Comparison of ENCODE assay signal across 17 cellular contexts in the genomic region with DNA sequence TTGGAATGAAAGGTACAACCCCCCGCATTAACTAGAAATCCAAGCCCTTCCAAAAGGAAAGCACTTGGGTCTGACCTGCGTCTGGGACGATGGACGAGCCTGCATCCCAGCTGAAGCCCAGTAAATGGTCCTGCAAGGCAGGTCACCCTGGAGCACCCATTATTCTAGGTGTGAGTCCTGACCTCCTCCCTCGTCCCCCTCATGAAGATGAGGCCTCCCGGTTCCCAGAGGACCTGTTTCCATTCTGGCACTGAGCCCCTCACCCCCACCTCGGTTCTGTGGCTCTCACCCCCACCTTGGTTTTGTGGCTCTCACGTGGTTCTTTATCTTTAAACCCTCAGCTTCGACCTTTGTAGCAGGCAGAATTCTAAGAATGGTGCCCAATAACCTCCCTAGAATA. TPM values are rescaled to one million over a fixed set of nuclear protein-coding genes. Genes with fewer than 3 reads are reported as not detected.
A peak's percentile ranks its signal among the peaks of the same experiment; 100 is the strongest.
DNase-seq lines count a peak whose midpoint lies in the region; ATAC-seq and TF ChIP-seq lines count a peak whose summit lies in the region.
"Had no signal": no experiment of that assay in that cellular context is flagged by ENCODE, and none has a peak within 500 bp of the region (broad histone marks: within the 10 kb centered on the region; RNA-seq: fewer than 3 reads in every experiment).

No MANE protein-coding gene starts in this region.

- H3K4me3 ChIP-seq in suprapubic skin = no peak overlapping the region
- H3K4me3 ChIP-seq: A549, GM23338 had no signal

- WGBS in suprapubic skin = 82% methylated on average over 9 of the region's 9 CpGs

- no peak for TF ChIP-seq POLR2A in suprapubic skin (IDR thresholded peaks at IDR 0.05)

- no peak for TF ChIP-seq EP300 in suprapubic skin (IDR thresholded peaks at IDR 0.05)

- peak; percentile 45 for DNase-seq in activated effector memory CD4-positive, alpha-beta T cell treated with anti-CD3 and anti-CD28 coated beads, Interleukin-2, amount 50 U/mL, for 16 hours
- DNase-seq in activated effector memory CD4-positive, alpha-beta T cell treated with Interleukin-2 at 50 U/mL for 16 hours = no peak
- DNase-seq in chondrocyte (ENCODE audit: low spot score) (peak; percentile 38), progenitor cell of endocrine pancreas (ENCODE audit: low spot score, unreplicated experiment) (no peak), suprapubic skin (ENCODE audit: low spot score in 2 of 2) (peak; percentile 18 to 36), T-helper 17 cell (no peak), C1 segment of cervical spinal cord (lab: John Stamatoyannopoulos, UW) (no peak)
- DNase-seq: AML-193; CD4-positive, alpha-beta memory T cell; DMS153; GDM1; HCEC 1CT had no signal

- ATAC-seq in T-helper 17 cell = no peak
- ATAC-seq: A549, GM23338 had no signal

- H3K9me3 Mint-ChIP-seq in chondrocyte (ENCODE audit: low read depth) (peaks cover 10% of the 10 kb centered on the region), progenitor cell of endocrine pancreas (ENCODE audit: low read depth) (no peaks in the 10 kb centered on the region)

- H3K4me1 Mint-ChIP-seq in chondrocyte (ENCODE audit: low read depth) = peaks cover 37% of the 10 kb centered on the region
- H3K4me1 Mint-ChIP-seq in progenitor cell of endocrine pancreas (ENCODE audit: low read depth) = no peaks in the 10 kb centered on the region
- H3K4me1 Mint-ChIP-seq in T-helper 17 cell = peaks cover 5% of the 10 kb centered on the region
- H3K4me1 Mint-ChIP-seq: CD4-positive, alpha-beta memory T cell; GM23338 had no signal

- peaks cover 25% of the 10 kb centered on the region for H3K4me1 ChIP-seq in suprapubic skin
- H3K4me1 ChIP-seq: A549 had no signal

- peaks cover 12% of the 10 kb centered on the region for H3K9me3 ChIP-seq in suprapubic skin
- peaks cover 5% of the 10 kb centered on the region for H3K9me3 ChIP-seq in T-helper 17 cell (ENCODE audit: control insufficient read depth, low read length, poor library complexity, severe bottlenecking)

- no peak overlapping the region for H3K27ac ChIP-seq in suprapubic skin
- H3K27ac ChIP-seq: 22Rv1, A549, HL-60 had no signal

- H3K27me3 Mint-ChIP-seq in chondrocyte (ENCODE audit: low read depth) = peaks cover 12% of the 10 kb centered on the region
- peaks cover 30% of the 10 kb centered on the region for H3K27me3 Mint-ChIP-seq in progenitor cell of endocrine pancreas
- H3K27me3 Mint-ChIP-seq in T-helper 17 cell = peaks cover 48% of the 10 kb centered on the region

- H3K4me3 Mint-ChIP-seq in chondrocyte (ENCODE audit: unreplicated experiment) (no peak overlapping the region), progenitor cell of endocrine pancreas (ENCODE audit: low read depth) (no peak overlapping the region), T-helper 17 cell (no peak overlapping the region)
- H3K4me3 Mint-ChIP-seq: CD4-positive, alpha-beta memory T cell; GM23338 had no signal

- TF ChIP-seq CTCF in chondrocyte (IDR thresholded peaks at IDR 0.05) = no peak
- TF ChIP-seq CTCF in progenitor cell of endocrine pancreas (IDR thresholded peaks at IDR 0.05; ENCODE audit: unreplicated experiment) = no peak
- no peak for TF ChIP-seq CTCF in suprapubic skin (IDR thresholded peaks at IDR 0.05)

- H3K27ac Mint-ChIP-seq in chondrocyte (ENCODE audit: unreplicated experiment) (no peak overlapping the region), progenitor cell of endocrine pancreas (peak overlapping the region; percentile 5), T-helper 17 cell (no peak overlapping the region)
- H3K27ac Mint-ChIP-seq: CD14-positive monocyte; CD4-positive, alpha-beta memory T cell; GM23338 had no signal

- no peaks in the 10 kb centered on the region for H3K27me3 ChIP-seq in suprapubic skin

- H3K36me3 ChIP-seq in suprapubic skin = no peaks in the 10 kb centered on the region

- H3K36me3 Mint-ChIP-seq in chondrocyte (ENCODE audit: low read depth) = peaks cover 2% of the 10 kb centered on the region
- H3K36me3 Mint-ChIP-seq in progenitor cell of endocrine pancreas (ENCODE audit: insufficient read depth) = no peaks in the 10 kb centered on the region
- no peaks in the 10 kb centered on the region for H3K36me3 Mint-ChIP-seq in T-helper 17 cell (ENCODE audit: low read depth)
- H3K36me3 Mint-ChIP-seq: CD14-positive monocyte had no signal

RNA-seq across cellular contexts. Expression of gene IFI27, which starts 7.3 kb away (rescaled TPM):
- total RNA-seq in chondrocyte = 1.5 to 3.3 TPM (median 1.5 TPM) in 3 replicates
- 5.8 and 7.5 TPM in 2 replicates for total RNA-seq in progenitor cell of endocrine pancreas
- total RNA-seq in suprapubic skin = 100 to 1,000 TPM in 2 of 4 donors, 10 to 100 TPM in 2; 26.9 to 197 (median 142) TPM
- total RNA-seq in T-helper 17 cell = 1 to 10 TPM in 1 of 2 donors, under 1 TPM in 1; 0.63 to 1.0 TPM

RNA-seq across cellular contexts. Expression of gene IFI27L2, which starts 11.5 kb away (rescaled TPM):
- total RNA-seq in chondrocyte (36.0 to 71.8 TPM (median 66.8 TPM) in 3 replicates), progenitor cell of endocrine pancreas (27.4 and 32.2 TPM in 2 replicates), suprapubic skin (10 to 100 TPM; 29.9 to 87.6 (median 61.1) TPM), T-helper 17 cell (10 to 100 TPM; 21.5 to 25.8 TPM)

RNA-seq across cellular contexts. Expression of gene IFI27L1, which starts 36.7 kb away (rescaled TPM):
- total RNA-seq in chondrocyte (33.0 to 35.0 TPM (median 33.6 TPM) in 3 replicates), progenitor cell of endocrine pancreas (28.9 TPM in 2 replicates), suprapubic skin (10 to 100 TPM in 1 of 4 donors, 1 to 10 TPM in 3; 7.2 to 11.4 (median 9.3) TPM), T-helper 17 cell (10 to 100 TPM in 1 of 2 donors, 1 to 10 TPM in 1; 9.3 to 12.1 TPM)

RNA-seq across cellular contexts. Expression of gene DDX24, which starts 36.9 kb away (rescaled TPM):
- total RNA-seq in chondrocyte = 136 to 151 TPM (median 149 TPM) in 3 replicates
- total RNA-seq in progenitor cell of endocrine pancreas = 139 and 141 TPM in 2 replicates
- 100 to 1,000 TPM; 107 to 134 (median 108) TPM for total RNA-seq in suprapubic skin
- 100 to 1,000 TPM; 478 to 531 TPM for total RNA-seq in T-helper 17 cell

RNA-seq across cellular contexts. Expression of gene PPP4R4, which starts 56.3 kb away (rescaled TPM):
- total RNA-seq in chondrocyte (0.22 TPM in 1 of 3 replicates, not detected in the others), progenitor cell of endocrine pancreas (12.8 and 13.5 TPM in 2 replicates), suprapubic skin (1 to 10 TPM in 3 of 4 donors, under 1 TPM in 1; 0.24 to 4.4 (median 1.3) TPM), T-helper 17 cell (1 to 10 TPM; 2.6 to 6.7 TPM)

Comparison
In these comparisons a context has a peak if more than half of its experiments do, and no peak if none do; other contexts are left out.
1. DNase-seq: peak in activated effector memory CD4-positive, alpha-beta T cell treated with anti-CD3 and anti-CD28 coated beads, Interleukin-2, amount 50 U/mL, for 16 hours (single experiment), chondrocyte (single experiment) and suprapubic skin (2 of 2); none in activated effector memory CD4-positive, alpha-beta T cell treated with Interleukin-2 at 50 U/mL for 16 hours (single experiment), progenitor cell of endocrine pancreas (single experiment), T-helper 17 cell (0 of 3) and C1 segment of cervical spinal cord (0 of 14).